In genomic region chr13:30346159-30346788, GRCh38 we compare ENCODE assay signal across 8 cellular contexts. TPM values are rescaled to one million over a fixed set of nuclear protein-coding genes. Genes with fewer than 3 reads are reported as not detected.
DNase-seq lines count a peak whose midpoint lies in the region; ATAC-seq and TF ChIP-seq lines count a peak whose summit lies in the region.

No MANE protein-coding gene starts in this region.

- H3K27me3 ChIP-seq in muscle layer of colon (ENCODE audit: control insufficient read depth in 1 of 2, insufficient read depth in 2 of 2, low read length in 2 of 2) (no peaks in the 10 kb centered on the region), Caco-2 (replicated peaks; ENCODE audit: control insufficient read depth, insufficient read depth, low read length) (no peaks in the 10 kb centered on the region), dorsolateral prefrontal cortex (no peaks in the 10 kb centered on the region)

- ATAC-seq in HG02981 (IDR thresholded peaks at IDR 0.05; ENCODE audit: unreplicated experiment) (peak; percentile 83), GM21825 (IDR thresholded peaks at IDR 0.05; ENCODE audit: unreplicated experiment) (no peak)

- H3K27me3 Mint-ChIP-seq in activated CD4-positive, alpha-beta memory T cell treated with anti-CD3 and anti-CD28 coated beads for 36 hours = no peaks in the 10 kb centered on the region
- H3K27me3 Mint-ChIP-seq in osteocyte (ENCODE audit: unreplicated experiment) (no peaks in the 10 kb centered on the region), Caco-2 (ENCODE audit: insufficient read depth, unreplicated experiment) (no peaks in the 10 kb centered on the region)

- H3K4me1 ChIP-seq in muscle layer of colon (ENCODE audit: insufficient read depth, low read length) (peaks cover 20% of the 10 kb centered on the region), Caco-2 (no peaks in the 10 kb centered on the region)

- H3K4me3 ChIP-seq in muscle layer of colon (ENCODE audit: low read depth in 1 of 2, low read length in 2 of 2) (no peak overlapping the region), Caco-2 (ENCODE audit: low read depth, low read length) (no peak overlapping the region), dorsolateral prefrontal cortex (no peak overlapping the region)

- H3K27ac Mint-ChIP-seq in activated CD4-positive, alpha-beta memory T cell treated with anti-CD3 and anti-CD28 coated beads for 36 hours = peak overlapping the region; percentile 50
- H3K27ac Mint-ChIP-seq in osteocyte (ENCODE audit: unreplicated experiment) (no peak overlapping the region), Caco-2 (ENCODE audit: unreplicated experiment) (no peak overlapping the region)

- H3K9me3 ChIP-seq in muscle layer of colon (ENCODE audit: low read length) (no peaks in the 10 kb centered on the region), Caco-2 (no peaks in the 10 kb centered on the region)

- CTCF ChIA-PET in activated CD4-positive, alpha-beta memory T cell treated with anti-CD3 and anti-CD28 coated beads for 36 hours (lab: Charles Lee) = interaction anchor here (0.7 to 1.2 kb wide), 4 partner anchors 9 to 231 kb away, joined by 3 to 4 read pairs (median 3); no protein-coding TSS in a partner anchor
- CTCF ChIA-PET in Caco-2 (lab: Charles Lee) = interaction anchor here (0.7 kb wide), 1 partner anchor 397 kb away, joined by 3 read pairs; no protein-coding TSS in a partner anchor

- H3K36me3 Mint-ChIP-seq in activated CD4-positive, alpha-beta memory T cell treated with anti-CD3 and anti-CD28 coated beads for 36 hours = peaks cover 4% of the 10 kb centered on the region
- no peaks in the 10 kb centered on the region for H3K36me3 Mint-ChIP-seq in osteocyte (ENCODE audit: unreplicated experiment)
- no peaks in the 10 kb centered on the region for H3K36me3 Mint-ChIP-seq in Caco-2 (ENCODE audit: insufficient read depth, unreplicated experiment)

- BruUV-seq in Caco-2 (replicated peaks; lab: Mats Ljungman, UMichigan) = no TSS peak

- DNase-seq in GDM1 (lab: John Stamatoyannopoulos, UW) = peak; percentile 70
- peak; percentile 79 for DNase-seq in activated CD4-positive, alpha-beta memory T cell treated with anti-CD3 and anti-CD28 coated beads for 36 hours
- DNase-seq in osteocyte (ENCODE audit: extremely low spot score, unreplicated experiment) = no peak
- no peak for DNase-seq in Caco-2
- DNase-seq in dorsolateral prefrontal cortex = no peak

- peak overlapping the region; percentile 19 for H3K27ac ChIP-seq in muscle layer of colon (ENCODE audit: low read depth, low read length)
- H3K27ac ChIP-seq in dorsolateral prefrontal cortex = no peak overlapping the region

- POLR2A ChIA-PET in activated CD4-positive, alpha-beta memory T cell treated with anti-CD3 and anti-CD28 coated beads for 36 hours (lab: Charles Lee) = interaction anchor here (1.2 to 1.4 kb wide), 2 partner anchors 25 to 121 kb away, joined by 3 read pairs; no protein-coding TSS in a partner anchor
- POLR2A ChIA-PET in Caco-2 (lab: Charles Lee) = no interaction called here

- no peaks in the 10 kb centered on the region for H3K9me3 Mint-ChIP-seq in activated CD4-positive, alpha-beta memory T cell treated with anti-CD3 and anti-CD28 coated beads for 36 hours
- H3K9me3 Mint-ChIP-seq in osteocyte (ENCODE audit: unreplicated experiment) (no peaks in the 10 kb centered on the region), Caco-2 (ENCODE audit: unreplicated experiment) (no peaks in the 10 kb centered on the region)

- H3K4me1 Mint-ChIP-seq in activated CD4-positive, alpha-beta memory T cell treated with anti-CD3 and anti-CD28 coated beads for 36 hours (ENCODE audit: low read depth) = peaks cover 34% of the 10 kb centered on the region
- H3K4me1 Mint-ChIP-seq in osteocyte (ENCODE audit: unreplicated experiment) (peaks cover 14% of the 10 kb centered on the region), Caco-2 (ENCODE audit: low read depth, unreplicated experiment) (no peaks in the 10 kb centered on the region)

- no peak overlapping the region for H3K9ac ChIP-seq in muscle layer of colon (ENCODE audit: low read length)

- no peak for TF ChIP-seq CTCF in osteocyte (IDR thresholded peaks at IDR 0.05)
- TF ChIP-seq CTCF in Caco-2 (IDR thresholded peaks at IDR 0.05; ENCODE audit: insufficient read depth in 1 of 2, low read depth in 1 of 2, low read length in 1 of 2, severe bottlenecking in 1 of 2, unreplicated experiment in 1 of 2) = no peak
- no peak for TF ChIP-seq CTCF in dorsolateral prefrontal cortex (IDR thresholded peaks at IDR 0.05 in 54 of 56, conservative IDR thresholded peaks at IDR 0.05 in 2 of 56; ENCODE audit: low read depth in 1 of 56, partially characterized antibody in 56 of 56)

- H3K4me3 Mint-ChIP-seq in activated CD4-positive, alpha-beta memory T cell treated with anti-CD3 and anti-CD28 coated beads for 36 hours = peak overlapping the region; percentile 0
- H3K4me3 Mint-ChIP-seq in osteocyte (ENCODE audit: unreplicated experiment) (no peak overlapping the region), Caco-2 (ENCODE audit: unreplicated experiment) (no peak overlapping the region)

- intact Hi-C loops in activated CD4-positive, alpha-beta memory T cell treated with anti-CD3 and anti-CD28 coated beads for 36 hours (cut with micrococcal nuclease) = no loop called here
- intact Hi-C loops in Caco-2 (cut with micrococcal nuclease; ENCODE audit: unreplicated experiment) (no loop called here), dorsolateral prefrontal cortex (cut with DNase I) (no loop called here)

- H3K36me3 ChIP-seq in muscle layer of colon (ENCODE audit: insufficient read depth, low read length) (no peaks in the 10 kb centered on the region), Caco-2 (ENCODE audit: control insufficient read depth, insufficient read depth, low read length) (no peaks in the 10 kb centered on the region)

RNA-seq across cellular contexts. Expression of gene KATNAL1, which starts 38.9 kb away (rescaled TPM):
- total RNA-seq in activated CD4-positive, alpha-beta memory T cell treated with anti-CD3 and anti-CD28 coated beads for 36 hours = 10 to 100 TPM; 13.9 to 16.8 TPM
- total RNA-seq in osteocyte (29.3 and 30.0 TPM in 2 replicates), Caco-2 (2022) (4.0 and 8.1 TPM in 2 replicates), dorsolateral prefrontal cortex (100 to 1,000 TPM in 1 of 120 experiments, 10 to 100 TPM in 119; 47.5 to 100 (median 64.8) TPM)

Comparison
In these comparisons a context has a peak if more than half of its experiments do, and no peak if none do; other contexts are left out.
1. DNase-seq: peak in GDM1 (single experiment) and activated CD4-positive, alpha-beta memory T cell treated with anti-CD3 and anti-CD28 coated beads for 36 hours (single experiment); none in osteocyte (single experiment), Caco-2 (0 of 2) and dorsolateral prefrontal cortex (0 of 10).